ENCODE assay signal across 7 cellular contexts in the genomic region with DNA sequence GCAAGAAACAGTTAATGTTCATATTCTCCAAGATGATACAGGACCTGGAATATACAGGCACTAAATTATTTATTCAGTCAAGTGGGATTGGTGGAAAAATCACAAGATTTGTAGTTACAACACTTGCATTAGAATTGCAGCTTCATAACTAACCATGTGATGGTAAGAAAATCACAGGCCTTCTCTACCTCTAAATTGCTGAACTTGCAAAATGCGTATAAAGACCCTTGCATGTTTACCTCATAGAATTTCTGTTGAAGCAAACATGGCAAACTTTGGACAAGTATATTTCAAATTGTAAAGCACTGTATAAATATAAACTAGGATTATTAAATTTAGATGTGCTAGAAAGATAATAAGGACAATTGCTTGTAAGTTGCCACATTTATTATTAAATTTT.
"Had no signal": no experiment of that assay in that cellular context is flagged by ENCODE, and none has a peak within 500 bp of the region (broad histone marks: within the 10 kb centered on the region; RNA-seq: fewer than 3 reads in every experiment).

No MANE protein-coding gene starts in this region.

- H3K36me3 ChIP-seq: HAP-1 had no signal

- DNase-seq: H7, HFFc6, KG1 had no signal

- H3K9me3 ChIP-seq: HAP-1 had no signal

- H3K4me3 ChIP-seq: GM23338, HAP-1 had no signal

- H2AFZ ChIP-seq: GM23338 had no signal

- H3K4me1 ChIP-seq: HAP-1 had no signal

- H3K4me2 ChIP-seq: GM23338 had no signal

- ATAC-seq: GM23338, HCT116 had no signal

- H3K27ac ChIP-seq: HL-60 had no signal
